1 cellular context compared by ENCODE assay signal in genomic region chr13:113296842-113297369, GRCh38.
TF ChIP-seq lines count a peak whose summit lies in the region.

Gene LAMP1, plus strand, starts transcription at chr13:113297239. Its CDS starts 196 bp downstream, at chr13:113297435.

TF ChIP-seq in HepG2, 621 proteins besides CTCF, POLR2A, EP300 and RAD21 (continued from another document and continues in another):
- TF ChIP-seq ZNF350 (CRISPR knock-in tag; IDR thresholded peaks at IDR 0.05; ENCODE audit: borderline replicate concordance, low read depth) (peak; percentile 84), ZKSCAN8 (CRISPR knock-in tag; IDR thresholded peaks at IDR 0.05; ENCODE audit: borderline replicate concordance) (peak; percentile 68; the same call in 1 of the 2 replicates), ZNF891 (CRISPR knock-in tag; IDR thresholded peaks at IDR 0.05) (peak; percentile 92), PHF8 (CRISPR knock-in tag; IDR thresholded peaks at IDR 0.05) (peak; percentile 89), NFAT5 (CRISPR knock-in tag; IDR thresholded peaks at IDR 0.05) (peak; percentile 96), NR0B2 (CRISPR knock-in tag; IDR thresholded peaks at IDR 0.05) (peak; percentile 98), PREB (CRISPR knock-in tag; IDR thresholded peaks at IDR 0.05) (no peak; the same call in 1 of the 2 replicates), JARID2 (CRISPR knock-in tag; IDR thresholded peaks at IDR 0.05; ENCODE audit: insufficient replicate concordance) (peak; percentile 95), ZNF768 (CRISPR knock-in tag; IDR thresholded peaks at IDR 0.05) (peak; percentile 64; the same call in 1 of the 2 replicates), SNAI1 (CRISPR knock-in tag; IDR thresholded peaks at IDR 0.05; ENCODE audit: borderline replicate concordance) (peak; percentile 78; the same call in 1 of the 2 replicates), ZNF562 (CRISPR knock-in tag; IDR thresholded peaks at IDR 0.05; ENCODE audit: borderline replicate concordance) (peak; percentile 83), ZNF20 (CRISPR knock-in tag; IDR thresholded peaks at IDR 0.05) (0 out of 2 replicates have a peak, but pooled peaks have one; percentile 62), MXD4 (CRISPR knock-in tag; IDR thresholded peaks at IDR 0.05) (peak; percentile 95), CERS6 (CRISPR knock-in tag; IDR thresholded peaks at IDR 0.05) (peak; percentile 48; the same call in 1 of the 2 replicates), XBP1 (CRISPR knock-in tag; IDR thresholded peaks at IDR 0.05) (no peak), CEBPB (IDR thresholded peaks at IDR 0.05; ENCODE audit: borderline replicate concordance, low read depth, low read length) (no peak), TFAP4 (IDR thresholded peaks at IDR 0.05; ENCODE audit: borderline replicate concordance, low read depth) (no peak), KDM4B (CRISPR knock-in tag; IDR thresholded peaks at IDR 0.05) (peak; percentile 91; the same call in 1 of the 2 replicates), BRCA1 (CRISPR knock-in tag; IDR thresholded peaks at IDR 0.05) (0 out of 2 replicates have a peak, but pooled peaks have one; percentile 64), AHDC1 (CRISPR knock-in tag; IDR thresholded peaks at IDR 0.05; ENCODE audit: borderline replicate concordance) (no peak), SNAPC2 (CRISPR knock-in tag; IDR thresholded peaks at IDR 0.05) (peak; percentile 71; the same call in 1 of the 2 replicates), ZNF773 (CRISPR knock-in tag; IDR thresholded peaks at IDR 0.05; ENCODE audit: borderline replicate concordance) (peak; percentile 89), LRRFIP1 (CRISPR knock-in tag; conservative IDR thresholded peaks at IDR 0.05) (no peak), NAIF1 (CRISPR knock-in tag; IDR thresholded peaks at IDR 0.05; ENCODE audit: borderline replicate concordance) (peak; percentile 27; the same call in 1 of the 2 replicates), ZNF253 (CRISPR knock-in tag; IDR thresholded peaks at IDR 0.05; ENCODE audit: borderline replicate concordance) (peak; percentile 96), ATF1 (CRISPR knock-in tag; IDR thresholded peaks at IDR 0.05) (no peak), MLXIP (CRISPR knock-in tag; IDR thresholded peaks at IDR 0.05; ENCODE audit: borderline replicate concordance) (peak; percentile 39; the same call in 1 of the 2 replicates), MAZ (IDR thresholded peaks at IDR 0.05; ENCODE audit: borderline replicate concordance, low read depth, low read length) (peak; percentile 67), MAZ (CRISPR knock-in tag; IDR thresholded peaks at IDR 0.05; ENCODE audit: low read depth) (peak; percentile 93), NR2F2 (IDR thresholded peaks at IDR 0.05; ENCODE audit: borderline replicate concordance, low read depth) (0 out of 2 replicates have a peak, but pooled peaks have one; percentile 47), CHD2 (IDR thresholded peaks at IDR 0.05; ENCODE audit: low read depth, low read length) (peak; percentile 99)
